ENCODE assay signal across 10 cellular contexts in the genomic region with DNA sequence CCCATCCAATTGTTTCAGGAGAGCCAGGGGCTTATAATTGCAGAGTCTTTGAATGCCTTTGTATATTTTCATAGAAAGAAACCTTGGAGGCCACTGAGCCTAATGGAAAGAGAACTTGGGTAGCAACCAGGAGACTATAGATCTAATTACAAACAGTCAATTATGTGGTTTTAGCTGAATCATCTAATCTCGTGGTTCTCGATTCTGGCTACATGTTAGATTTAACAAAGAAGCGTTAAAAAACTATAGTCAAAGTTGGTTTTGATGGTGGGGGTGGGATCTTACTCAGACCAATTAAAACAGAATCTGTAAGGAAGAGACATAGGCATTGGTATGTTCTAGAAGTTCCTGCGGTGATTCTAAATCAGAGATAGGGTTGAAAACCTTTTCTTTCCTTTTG.
"Had no signal": no experiment of that assay in that cellular context is flagged by ENCODE, and none has a peak within 500 bp of the region (broad histone marks: within the 10 kb centered on the region; RNA-seq: fewer than 3 reads in every experiment).

No MANE protein-coding gene starts in this region.

- H3K4me1 ChIP-seq: HAP-1 had no signal

- H3K4me3 Mint-ChIP-seq: HFFc6 had no signal

- ATAC-seq: HCT116, K562 had no signal

- H3K27ac ChIP-seq: GM23248, HL-60 had no signal

- H3K36me3 ChIP-seq: HAP-1 had no signal

- H3K9me3 ChIP-seq: HAP-1 had no signal

- DNase-seq: GM23248, GOT3, H7, HFFc6, IMR-90, KG1 had no signal

- H3K4me3 ChIP-seq: GM23248, HAP-1, K562 had no signal

- H3K27ac Mint-ChIP-seq: HFFc6 had no signal

- FAIRE-seq: K562 had no signal

- H3K9ac ChIP-seq: GM23248 had no signal
